1 cellular context compared by ENCODE assay signal in genomic region chr7:100607111-100607510, GRCh38.
TF ChIP-seq lines count a peak whose summit lies in the region.

No MANE protein-coding gene starts in this region.

TF ChIP-seq in HepG2, 621 proteins besides CTCF, POLR2A, EP300 and RAD21:
- TF ChIP-seq ZNF770 (CRISPR knock-in tag; IDR thresholded peaks at IDR 0.05) (peak; percentile 48; the same call in 1 of the 2 replicates), ZNF263 (CRISPR knock-in tag; IDR thresholded peaks at IDR 0.05) (peak; percentile 58; the same call in 1 of the 2 replicates), ZNF792 (CRISPR knock-in tag; IDR thresholded peaks at IDR 0.05) (no peak)
